Comparison of ENCODE assay signal across 2 cellular contexts in genomic region chr15:22892333-22892732, GRCh38.
TF ChIP-seq lines count a peak whose summit lies in the region.

No MANE protein-coding gene starts in this region.

TF ChIP-seq in GM23338, 12 proteins besides CTCF, POLR2A, EP300 and RAD21 (continued from another document):
- TF ChIP-seq ZNF462 (CRISPR knock-in tag; IDR thresholded peaks at IDR 0.05) = no peak
- no peak for TF ChIP-seq ZNF331 (CRISPR knock-in tag; IDR thresholded peaks at IDR 0.05; ENCODE audit: low read depth)
- no peak for TF ChIP-seq ETS1 (IDR thresholded peaks at IDR 0.05)
- TF ChIP-seq EZH2phosphoT487 (IDR thresholded peaks at IDR 0.05; ENCODE audit: unreplicated experiment) = no peak
- no peak for TF ChIP-seq ZNF114 (CRISPR knock-in tag; IDR thresholded peaks at IDR 0.05)
- no peak for TF ChIP-seq POLR2AphosphoS5 (IDR thresholded peaks at IDR 0.05; ENCODE audit: low read depth)
- TF ChIP-seq EZH2 (IDR thresholded peaks at IDR 0.05; ENCODE audit: low read depth, unreplicated experiment) = no peak
- no peak for TF ChIP-seq NANOG (IDR thresholded peaks at IDR 0.05; ENCODE audit: borderline replicate concordance)

TF ChIP-seq in WTC11, 78 proteins besides CTCF, POLR2A, EP300 and RAD21 (continued from another document):
- TF ChIP-seq ZNF532 (CRISPR knock-in tag; IDR thresholded peaks at IDR 0.05; ENCODE audit: borderline replicate concordance) (no peak), FOXP1 (CRISPR knock-in tag; IDR thresholded peaks at IDR 0.05; ENCODE audit: borderline replicate concordance) (no peak), ZBTB43 (CRISPR knock-in tag; IDR thresholded peaks at IDR 0.05) (no peak), ZNF425 (CRISPR knock-in tag; conservative IDR thresholded peaks at IDR 0.05) (no peak), STAT6 (CRISPR knock-in tag; conservative IDR thresholded peaks at IDR 0.05; ENCODE audit: low read depth) (no peak), PRRX2 (CRISPR knock-in tag; IDR thresholded peaks at IDR 0.05) (no peak), ATF1 (CRISPR knock-in tag; IDR thresholded peaks at IDR 0.05) (no peak), IRF1 (CRISPR knock-in tag; IDR thresholded peaks at IDR 0.05) (no peak), RORB (CRISPR knock-in tag; IDR thresholded peaks at IDR 0.05) (no peak), CDX4 (CRISPR knock-in tag; IDR thresholded peaks at IDR 0.05; ENCODE audit: borderline replicate concordance) (no peak), AFF4 (CRISPR knock-in tag; IDR thresholded peaks at IDR 0.05; ENCODE audit: borderline replicate concordance) (no peak), TEAD4 (CRISPR knock-in tag; IDR thresholded peaks at IDR 0.05) (no peak), ZNF512 (CRISPR knock-in tag; IDR thresholded peaks at IDR 0.05; ENCODE audit: borderline replicate concordance) (no peak), ERG (CRISPR knock-in tag; IDR thresholded peaks at IDR 0.05) (no peak)
TF ChIP-seq in WTC11: peak in this region for 0.
